ENCODE assay signal across 23 cellular contexts in the genomic region with DNA sequence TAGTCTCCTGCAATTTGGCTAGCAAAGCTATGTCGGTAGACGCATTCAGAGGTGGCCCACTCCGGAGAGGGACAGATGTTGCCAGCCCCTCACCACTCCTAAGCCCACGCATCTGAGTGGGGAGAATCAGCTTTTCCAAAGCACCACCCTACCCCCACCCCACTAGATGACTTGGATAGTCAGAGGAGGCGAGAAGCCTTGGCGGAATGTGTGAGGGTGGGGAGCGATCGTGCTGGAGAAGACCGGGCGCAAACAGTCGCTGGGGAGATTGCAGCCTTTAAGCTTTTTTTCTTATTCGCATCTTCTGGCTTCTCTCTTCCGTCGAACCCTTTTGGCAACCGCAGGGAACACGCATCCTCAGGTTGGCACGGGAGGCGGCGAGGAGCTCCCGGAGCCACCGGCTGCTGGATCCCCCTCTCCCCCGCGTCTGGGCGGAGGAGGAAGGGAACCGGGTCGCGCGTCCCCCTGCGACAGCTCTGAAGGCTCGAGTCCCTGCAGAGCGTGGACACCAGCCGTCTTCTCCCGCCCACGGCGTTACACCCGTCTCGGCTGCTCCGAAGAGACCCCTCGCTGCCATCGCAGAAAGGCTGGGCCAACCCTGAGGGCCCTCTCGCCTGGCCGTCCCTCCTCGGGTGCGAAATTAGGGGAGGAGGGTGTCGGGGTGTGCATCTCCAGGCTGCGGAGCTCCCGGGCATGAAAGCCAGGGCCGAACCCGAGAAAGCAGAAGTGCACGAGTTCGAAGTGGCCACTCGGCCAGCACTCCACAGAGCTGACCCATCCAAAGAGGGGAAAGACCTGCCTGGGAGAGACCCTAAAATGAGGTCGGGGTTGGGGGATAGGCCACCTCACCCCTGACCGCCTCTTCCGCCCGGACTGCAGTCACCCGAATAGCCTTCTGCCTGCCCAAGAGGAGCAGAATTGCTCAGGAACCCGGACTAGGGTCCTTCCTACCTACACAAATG. TPM values are rescaled to one million over a fixed set of nuclear protein-coding genes. Genes with fewer than 3 reads are reported as not detected.
DNase-seq lines count a peak whose midpoint lies in the region; ATAC-seq and TF ChIP-seq lines count a peak whose summit lies in the region.
"Had no signal": no experiment of that assay in that cellular context is flagged by ENCODE, and none has a peak within 500 bp of the region (broad histone marks: within the 10 kb centered on the region; RNA-seq: fewer than 3 reads in every experiment).

No MANE protein-coding gene starts in this region.

- H3K9me3 Mint-ChIP-seq in endothelial cell (ENCODE audit: unreplicated experiment) (no peaks in the 10 kb centered on the region), nephron progenitor cell (peaks cover 8% of the 10 kb centered on the region)
- H3K9me3 Mint-ChIP-seq in activated CD8-positive, alpha-beta memory T cell treated with anti-CD3 and anti-CD28 coated beads, Interleukin-2, amount 10 ng/mL, durations not matched to agents 7 days and 5 days (ENCODE audit: low read depth), result no peaks in the 10 kb centered on the region

- no peak for TF ChIP-seq CTCF in endothelial cell (IDR thresholded peaks at IDR 0.05; ENCODE audit: unreplicated experiment)
- no peak for TF ChIP-seq CTCF in nephron progenitor cell (IDR thresholded peaks at IDR 0.05)

- H3K27me3 Mint-ChIP-seq in endothelial cell (ENCODE audit: unreplicated experiment), result peaks cover 23% of the 10 kb centered on the region
- peaks cover 100% of the 10 kb centered on the region for H3K27me3 Mint-ChIP-seq in nephron progenitor cell (ENCODE audit: low read depth, poor library complexity)
- H3K27me3 Mint-ChIP-seq in activated CD8-positive, alpha-beta memory T cell treated with anti-CD3 and anti-CD28 coated beads, Interleukin-2, amount 10 ng/mL, durations not matched to agents 7 days and 5 days, result peaks cover 98% of the 10 kb centered on the region

- peak; percentile 53 for DNase-seq in H7
- peak; percentile 7 for DNase-seq in endothelial cell (ENCODE audit: low spot score)
- no peak for DNase-seq in nephron progenitor cell
- DNase-seq in sciatic nerve (ENCODE audit: low spot score), result no peak
- no peak for DNase-seq in CD1c-positive myeloid dendritic cell (ENCODE audit: extremely low spot score)
- no peak for DNase-seq in iPS-NIHi7 (ENCODE audit: extremely low spot score)
- no peak for DNase-seq in activated CD8-positive, alpha-beta memory T cell treated with anti-CD3 and anti-CD28 coated beads, Interleukin-2, amount 10 ng/mL, durations not matched to agents 7 days and 5 days
- DNase-seq: CD4-positive, CD25-positive, alpha-beta regulatory T cell; DMS153; DND-41; NCI-H1048; NCI-H1417; NCI-H1694; NCI-H2029 treated with DMSO at 0.1 percent for 48 hours; NCI-H446 treated with DMSO at 0.1 percent for 48 hours; NCI-H526; NCI-H82; NK-92 treated with Interleukin-12 subunit alpha and Interleukin-12 subunit beta, amount 100 ng/mL, for 24 hours; Right ventricle myocardium superior; RPMI8226 had no signal

- H3K27ac Mint-ChIP-seq in endothelial cell (ENCODE audit: unreplicated experiment) (no peak overlapping the region), nephron progenitor cell (no peak overlapping the region)
- H3K27ac Mint-ChIP-seq in activated CD8-positive, alpha-beta memory T cell treated with anti-CD3 and anti-CD28 coated beads, Interleukin-2, amount 10 ng/mL, durations not matched to agents 7 days and 5 days, result no peak overlapping the region
- H3K27ac Mint-ChIP-seq: CD4-positive, CD25-positive, alpha-beta regulatory T cell had no signal

- peak; percentile 34 for ATAC-seq in sciatic nerve
- ATAC-seq in activated CD8-positive, alpha-beta memory T cell treated with anti-CD3 and anti-CD28 coated beads, Interleukin-2, amount 10 ng/mL, durations not matched to agents 7 days and 5 days, result no peak

- intact Hi-C loops in sciatic nerve (cut with DNase I), result no loop called here

- CTCF ChIA-PET in activated CD8-positive, alpha-beta memory T cell treated with anti-CD3 and anti-CD28 coated beads, Interleukin-2, amount 10 ng/mL, durations not matched to agents 7 days and 5 days (lab: Charles Lee), result interaction anchor here (0.8 to 1.1 kb wide), 2 partner anchors 21 to 55 kb away, joined by 3 read pairs; partner anchors contain the start of gene HOXD13

- H3K36me3 Mint-ChIP-seq in endothelial cell (ENCODE audit: low read depth, unreplicated experiment) (no peaks in the 10 kb centered on the region), nephron progenitor cell (ENCODE audit: low read depth) (no peaks in the 10 kb centered on the region)
- no peaks in the 10 kb centered on the region for H3K36me3 Mint-ChIP-seq in activated CD8-positive, alpha-beta memory T cell treated with anti-CD3 and anti-CD28 coated beads, Interleukin-2, amount 10 ng/mL, durations not matched to agents 7 days and 5 days
- H3K36me3 Mint-ChIP-seq: CD4-positive, CD25-positive, alpha-beta regulatory T cell had no signal

- H3K4me1 Mint-ChIP-seq in endothelial cell (ENCODE audit: unreplicated experiment), result peaks cover 16% of the 10 kb centered on the region
- H3K4me1 Mint-ChIP-seq in nephron progenitor cell, result peaks cover 18% of the 10 kb centered on the region
- H3K4me1 Mint-ChIP-seq in activated CD8-positive, alpha-beta memory T cell treated with anti-CD3 and anti-CD28 coated beads, Interleukin-2, amount 10 ng/mL, durations not matched to agents 7 days and 5 days, result peaks cover 5% of the 10 kb centered on the region

- no peak overlapping the region for H3K4me3 ChIP-seq in H7 (ENCODE audit: insufficient read depth, low read depth, low read length)
- H3K4me3 ChIP-seq: SJSA1 had no signal

- H3K36me3 ChIP-seq in H7 (replicated peaks; ENCODE audit: control insufficient read depth, insufficient read depth, low read length), result no peaks in the 10 kb centered on the region
- H3K36me3 ChIP-seq: SJSA1 had no signal

- peaks cover 100% of the 10 kb centered on the region for H3K27me3 ChIP-seq in H7 (ENCODE audit: control insufficient read depth, insufficient read depth, low read length)

- H3K4me3 Mint-ChIP-seq in endothelial cell (ENCODE audit: unreplicated experiment) (no peak overlapping the region), nephron progenitor cell (peak overlapping the region; percentile 15)
- H3K4me3 Mint-ChIP-seq in activated CD8-positive, alpha-beta memory T cell treated with anti-CD3 and anti-CD28 coated beads, Interleukin-2, amount 10 ng/mL, durations not matched to agents 7 days and 5 days, result no peak overlapping the region
- H3K4me3 Mint-ChIP-seq: IgD-negative memory B cell had no signal

RNA-seq across cellular contexts. Expression of gene EVX2, which starts 12.2 kb away (rescaled TPM):
- total RNA-seq in H7 (2014; rRNA removed; shearing (Covaris generic)), result not detected in 2 replicates
- total RNA-seq in endothelial cell (ENCODE audit: unreplicated experiment), result not detected
- total RNA-seq in sciatic nerve, result not detected
- total RNA-seq in activated CD8-positive, alpha-beta memory T cell treated with anti-CD3 and anti-CD28 coated beads, Interleukin-2, amount 10 ng/mL, durations not matched to agents 7 days and 5 days, result not detected
- total RNA-seq: A172; CD4-positive, CD25-positive, alpha-beta regulatory T cell; Right ventricle myocardium superior; SJSA1 had no signal

RNA-seq across cellular contexts. Expression of gene HOXD13, which starts 20.9 kb away (rescaled TPM):
- 0.07 TPM in 1 of 2 replicates, not detected in the other for total RNA-seq in H7 (2014; rRNA removed; shearing (Covaris generic))
- total RNA-seq in endothelial cell (ENCODE audit: unreplicated experiment) (not detected), sciatic nerve (not detected)
- total RNA-seq in activated CD8-positive, alpha-beta memory T cell treated with anti-CD3 and anti-CD28 coated beads, Interleukin-2, amount 10 ng/mL, durations not matched to agents 7 days and 5 days, result not detected
- total RNA-seq: CD4-positive, CD25-positive, alpha-beta regulatory T cell; Right ventricle myocardium superior had no signal

RNA-seq across cellular contexts. Expression of gene HOXD12, which starts 28.0 kb away (rescaled TPM):
- not detected in 2 replicates for total RNA-seq in H7 (2014; rRNA removed; shearing (Covaris generic))
- not detected for total RNA-seq in endothelial cell (ENCODE audit: unreplicated experiment)
- not detected for total RNA-seq in sciatic nerve
- total RNA-seq in activated CD8-positive, alpha-beta memory T cell treated with anti-CD3 and anti-CD28 coated beads, Interleukin-2, amount 10 ng/mL, durations not matched to agents 7 days and 5 days, result not detected
- total RNA-seq: A172; CD4-positive, CD25-positive, alpha-beta regulatory T cell; Right ventricle myocardium superior had no signal

RNA-seq across cellular contexts. Expression of gene HOXD11, which starts 35.5 kb away (rescaled TPM):
- total RNA-seq in H7 (2014; rRNA removed; shearing (Covaris generic)), result 0.22 TPM in 1 of 2 replicates, not detected in the other
- not detected for total RNA-seq in endothelial cell (ENCODE audit: unreplicated experiment)
- 0.40 TPM for total RNA-seq in sciatic nerve
- total RNA-seq in activated CD8-positive, alpha-beta memory T cell treated with anti-CD3 and anti-CD28 coated beads, Interleukin-2, amount 10 ng/mL, durations not matched to agents 7 days and 5 days, result not detected
- total RNA-seq: CD4-positive, CD25-positive, alpha-beta regulatory T cell; Right ventricle myocardium superior; SJSA1 had no signal

RNA-seq across cellular contexts. Expression of gene HOXD10, which starts 45.0 kb away (rescaled TPM):
- 0.03 TPM in 1 of 2 replicates, not detected in the other for total RNA-seq in H7 (2014; rRNA removed; shearing (Covaris generic))
- total RNA-seq in endothelial cell (ENCODE audit: unreplicated experiment) (not detected), sciatic nerve (1.9 TPM)
- not detected for total RNA-seq in activated CD8-positive, alpha-beta memory T cell treated with anti-CD3 and anti-CD28 coated beads, Interleukin-2, amount 10 ng/mL, durations not matched to agents 7 days and 5 days
- total RNA-seq: CD4-positive, CD25-positive, alpha-beta regulatory T cell; Right ventricle myocardium superior; SJSA1 had no signal

Comparison
In these comparisons a context has a peak if more than half of its experiments do, and no peak if none do; other contexts are left out.
1. DNase-seq: peak in H7 (single experiment) and endothelial cell (single experiment); none in nephron progenitor cell (single experiment), sciatic nerve (single experiment), CD1c-positive myeloid dendritic cell (single experiment), iPS-NIHi7 (single experiment) and activated CD8-positive, alpha-beta memory T cell treated with anti-CD3 and anti-CD28 coated beads, Interleukin-2, amount 10 ng/mL, durations not matched to agents 7 days and 5 days (single experiment).